8 cellular contexts compared by ENCODE assay signal in genomic region chr6:36755435-36756348, GRCh38. TPM values are rescaled to one million over a fixed set of nuclear protein-coding genes. Genes with fewer than 3 reads are reported as not detected.
DNase-seq lines count a peak whose midpoint lies in the region; ATAC-seq lines count a peak whose summit lies in the region.

No MANE protein-coding gene starts in this region.

- H3K27ac ChIP-seq in CD8-positive, alpha-beta memory T cell (ENCODE audit: low read depth, low read length) = peak overlapping the region; percentile 64

- H3K4me1 ChIP-seq in CD8-positive, alpha-beta memory T cell (ENCODE audit: insufficient read depth, low read length) = peaks cover 59% of the 10 kb centered on the region

- no peaks in the 10 kb centered on the region for H3K36me3 ChIP-seq in CD8-positive, alpha-beta memory T cell (ENCODE audit: insufficient read depth, low read length)

- H3K36me3 Mint-ChIP-seq in CD8-positive, alpha-beta memory T cell = no peaks in the 10 kb centered on the region
- no peaks in the 10 kb centered on the region for H3K36me3 Mint-ChIP-seq in T-helper 17 cell (ENCODE audit: low read depth)

- peak overlapping the region; percentile 27 to 88 (median 74) for H3K4me3 Mint-ChIP-seq in CD8-positive, alpha-beta memory T cell
- peak overlapping the region; percentile 83 for H3K4me3 Mint-ChIP-seq in T-helper 17 cell

- no peaks in the 10 kb centered on the region for H3K9me3 ChIP-seq in CD8-positive, alpha-beta memory T cell (ENCODE audit: low read length)
- H3K9me3 ChIP-seq in T-helper 17 cell (ENCODE audit: control insufficient read depth, low read length, poor library complexity, severe bottlenecking) = no peaks in the 10 kb centered on the region

- CTCF ChIA-PET in CD8-positive, alpha-beta memory T cell (lab: Charles Lee) = interaction anchor here (1.4 to 3.1 kb wide), 3 partner anchors 8 to 140 kb away, joined by 4 to 12 read pairs (median 7); no protein-coding TSS in a partner anchor

- H3K4me1 Mint-ChIP-seq in CD8-positive, alpha-beta memory T cell = peaks cover 48 to 73% (median 68%) of the 10 kb centered on the region in 3 donors
- H3K4me1 Mint-ChIP-seq in T-helper 17 cell = peaks cover 49% of the 10 kb centered on the region

- H3K9me3 Mint-ChIP-seq in CD8-positive, alpha-beta memory T cell = no peaks in the 10 kb centered on the region

- peak overlapping the region; percentile 88 to 98 (median 96) for H3K27ac Mint-ChIP-seq in CD8-positive, alpha-beta memory T cell
- H3K27ac Mint-ChIP-seq in T-helper 17 cell = peak overlapping the region; percentile 100

- peak; percentile 15 to 83 (median 71) for DNase-seq in CD8-positive, alpha-beta memory T cell
- DNase-seq in T-helper 17 cell (peak; percentile 62 to 80 (median 63)), anterior cingulate cortex (lab: John Stamatoyannopoulos, UW) (no peak)
- peak; percentile 10 for DNase-seq in activated naive CD8-positive, alpha-beta T cell treated with anti-CD3 and anti-CD28 coated beads, Interleukin-2, amount 50 U/mL, for 16 hours (ENCODE audit: low read depth, low spot score)
- DNase-seq in stimulated activated CD4-positive, alpha-beta T cell treated with anti-CD3 and anti-CD28 coated beads, Interleukin-1b, Interleukin-23, amount 100 ng/mL, for 1 hour (ENCODE audit: low read depth in 2 of 2) = peak; percentile 30 to 42

- ATAC-seq in HG02678 (IDR thresholded peaks at IDR 0.05; ENCODE audit: unreplicated experiment) (peak; percentile 36), T-helper 17 cell (peak; percentile 88), GM18870 (IDR thresholded peaks at IDR 0.05; ENCODE audit: unreplicated experiment) (no peak), GM18909 (IDR thresholded peaks at IDR 0.05; ENCODE audit: poor library complexity, unreplicated experiment) (no peak)

- H3K4me3 ChIP-seq in CD8-positive, alpha-beta memory T cell (ENCODE audit: low read length) = no peak overlapping the region

- POLR2A ChIA-PET in CD8-positive, alpha-beta memory T cell (lab: Charles Lee) = interaction anchor here (0.6 kb wide), 1 partner anchor 141 kb away, joined by 3 read pairs; no protein-coding TSS in a partner anchor

- no peaks in the 10 kb centered on the region for H3K27me3 ChIP-seq in CD8-positive, alpha-beta memory T cell (ENCODE audit: insufficient read depth, low read length, poor library complexity, severe bottlenecking)

- peaks cover 0 to 7% of the 10 kb centered on the region in 2 donors for H3K27me3 Mint-ChIP-seq in CD8-positive, alpha-beta memory T cell
- H3K27me3 Mint-ChIP-seq in T-helper 17 cell = no peaks in the 10 kb centered on the region

RNA-seq across cellular contexts. Expression of gene RAB44, which starts 58.1 kb away (rescaled TPM):
- not detected for total RNA-seq in CD8-positive, alpha-beta memory T cell
- polyA plus RNA-seq in CD8-positive, alpha-beta memory T cell = not detected
- under 1 TPM; 0.21 to 0.77 TPM for total RNA-seq in T-helper 17 cell

Comparison
In these comparisons a context has a peak if more than half of its experiments do, and no peak if none do; other contexts are left out.
1. DNase-seq: peak in CD8-positive, alpha-beta memory T cell (5 of 5), T-helper 17 cell (3 of 3), activated naive CD8-positive, alpha-beta T cell treated with anti-CD3 and anti-CD28 coated beads, Interleukin-2, amount 50 U/mL, for 16 hours (single experiment) and stimulated activated CD4-positive, alpha-beta T cell treated with anti-CD3 and anti-CD28 coated beads, Interleukin-1b, Interleukin-23, amount 100 ng/mL, for 1 hour (2 of 2); none in anterior cingulate cortex (0 of 58).
2. ATAC-seq: peak in HG02678 (single experiment) and T-helper 17 cell (single experiment); none in GM18870 (single experiment) and GM18909 (single experiment).